ENCODE assay signal across 8 cellular contexts in the genomic region with DNA sequence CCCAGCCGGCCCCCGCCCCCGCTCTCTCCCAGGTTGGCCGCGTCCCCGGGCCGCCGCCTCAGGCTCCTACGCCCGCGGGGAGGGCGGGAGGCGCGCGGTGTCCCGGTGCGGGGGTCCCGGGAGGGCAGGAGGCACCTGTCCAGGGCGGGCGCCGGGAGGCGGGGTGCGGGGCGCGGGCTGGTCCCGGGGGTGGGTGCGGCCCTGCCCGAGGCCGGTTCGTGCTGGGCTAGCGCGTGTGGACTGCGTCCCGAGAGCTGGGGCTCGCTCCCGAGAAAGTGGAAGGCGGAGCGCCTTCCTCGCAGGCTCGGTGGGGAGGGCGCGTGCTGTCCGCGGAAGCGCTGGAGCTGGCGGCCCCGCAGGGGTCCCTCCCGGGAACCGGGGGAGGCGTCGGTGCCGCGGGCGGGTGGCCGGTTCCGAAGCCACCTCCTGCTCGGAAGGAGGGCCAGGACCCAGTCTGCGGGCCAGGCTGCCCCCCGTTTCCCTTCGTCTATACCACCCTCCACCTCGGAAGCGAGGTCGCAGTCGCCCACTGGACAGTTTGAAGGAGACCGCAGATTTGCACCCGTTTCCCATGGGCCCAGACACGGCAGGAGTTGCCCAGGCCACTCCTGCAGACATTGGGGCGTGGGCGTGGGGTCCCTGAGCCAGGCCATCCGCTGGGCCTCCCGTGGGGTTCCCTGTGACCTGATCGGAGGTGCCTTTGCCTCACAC. TPM values are rescaled to one million over a fixed set of nuclear protein-coding genes. Genes with fewer than 3 reads are reported as not detected.
DNase-seq lines count a peak whose midpoint lies in the region; ATAC-seq and TF ChIP-seq lines count a peak whose summit lies in the region.

No MANE protein-coding gene starts in this region.

- no peak overlapping the region for H3K23ac ChIP-seq in trophoblast cell (ENCODE audit: low read length)

- H3K4me3 ChIP-seq in WI38 (ENCODE audit: low read depth, low read length) (peak overlapping the region; percentile 63), trophoblast cell (ENCODE audit: low read depth, low read length) (peak overlapping the region; percentile 97)

- peaks cover 14% of the 10 kb centered on the region for H3K36me3 Mint-ChIP-seq in activated CD4-positive, alpha-beta T cell treated with anti-CD3 and anti-CD28 coated beads, Interleukin-2, amount 10 ng/mL, durations not matched to agents 24 days and 14 days (ENCODE audit: low read depth)

- no peak overlapping the region for H2BK12ac ChIP-seq in trophoblast cell (ENCODE audit: low read length)

- no peak overlapping the region for H2BK120ac ChIP-seq in trophoblast cell (ENCODE audit: insufficient read depth, low read length, poor library complexity)

- peak overlapping the region; percentile 94 for H3K4me3 Mint-ChIP-seq in activated CD4-positive, alpha-beta T cell treated with anti-CD3 and anti-CD28 coated beads, Interleukin-2, amount 10 ng/mL, durations not matched to agents 24 days and 14 days

- H3K27me3 Mint-ChIP-seq in activated CD4-positive, alpha-beta T cell treated with anti-CD3 and anti-CD28 coated beads, Interleukin-2, amount 10 ng/mL, durations not matched to agents 24 days and 14 days, result no peaks in the 10 kb centered on the region

- H2AFZ ChIP-seq in trophoblast cell (ENCODE audit: insufficient read depth, low read length, poor library complexity), result no peak overlapping the region

- H3K79me2 ChIP-seq in trophoblast cell (ENCODE audit: control insufficient read depth, insufficient read depth, low read length, poor library complexity), result peaks cover 14% of the 10 kb centered on the region

- intact Hi-C loops in activated CD4-positive, alpha-beta T cell treated with anti-CD3 and anti-CD28 coated beads, Interleukin-2, amount 10 ng/mL, durations not matched to agents 24 days and 14 days (cut with micrococcal nuclease), result no loop called here

- peak overlapping the region; percentile 39 for H4K12ac ChIP-seq in trophoblast cell (ENCODE audit: low read depth, low read length)

- peak overlapping the region; percentile 92 for H3K4me2 ChIP-seq in trophoblast cell (ENCODE audit: low read length)

- H3K27ac ChIP-seq in trophoblast cell (ENCODE audit: low read depth, low read length), result no peak overlapping the region

- TF ChIP-seq CTCF in WI38 (IDR thresholded peaks at IDR 0.05; ENCODE audit: low read depth, low read length), result no peak

- H3K27me3 ChIP-seq in trophoblast cell (ENCODE audit: insufficient read depth, low read length), result no peaks in the 10 kb centered on the region

- peak overlapping the region; percentile 78 for H3K18ac ChIP-seq in trophoblast cell (ENCODE audit: low read length)

- H4K8ac ChIP-seq in trophoblast cell (ENCODE audit: low read depth, low read length), result peak overlapping the region; percentile 42

- ATAC-seq in HG03025 (IDR thresholded peaks at IDR 0.05; ENCODE audit: low FRiP score, unreplicated experiment), result peak; percentile 4
- no peak for ATAC-seq in GM21447 (IDR thresholded peaks at IDR 0.05; ENCODE audit: unreplicated experiment)
- ATAC-seq in HG02870 (IDR thresholded peaks at IDR 0.05; ENCODE audit: unreplicated experiment), result no peak

- H2BK5ac ChIP-seq in trophoblast cell (ENCODE audit: low read depth, low read length, poor library complexity), result no peak overlapping the region

- H3K27ac Mint-ChIP-seq in activated CD4-positive, alpha-beta T cell treated with anti-CD3 and anti-CD28 coated beads, Interleukin-2, amount 10 ng/mL, durations not matched to agents 24 days and 14 days, result no peak overlapping the region

- peak overlapping the region; percentile 73 for H3K4ac ChIP-seq in trophoblast cell (ENCODE audit: low read depth, low read length)

- H3K4me1 ChIP-seq in trophoblast cell (ENCODE audit: control insufficient read depth in 1 of 2, insufficient read depth in 2 of 2, low read length in 2 of 2), result peaks cover 7 to 18% of the 10 kb centered on the region in 2 experiments

- peak overlapping the region; percentile 80 for H3K9ac ChIP-seq in trophoblast cell (ENCODE audit: low read length)

- no peak overlapping the region for H2AK5ac ChIP-seq in trophoblast cell (ENCODE audit: low read length)

- peak overlapping the region; percentile 59 for H3K14ac ChIP-seq in trophoblast cell (ENCODE audit: low read length)

- peak; percentile 77 for DNase-seq in activated CD4-positive, alpha-beta T cell treated with anti-CD3 and anti-CD28 coated beads, Interleukin-2, amount 10 ng/mL, durations not matched to agents 24 days and 14 days
- no peak for DNase-seq in activated CD4-positive, alpha-beta T cell treated with anti-CD3 and anti-CD28 coated beads for 1 hour
- DNase-seq in germinal center (ENCODE audit: low spot score), result peak; percentile 45
- DNase-seq in trophoblast cell, result peak in 1 of 2 donors; percentile 28

- peaks cover 5 to 7% of the 10 kb centered on the region in 2 experiments for H3K36me3 ChIP-seq in trophoblast cell (ENCODE audit: control insufficient read depth in 1 of 2, insufficient read depth in 2 of 2, low read length in 2 of 2)

- peaks cover 5% of the 10 kb centered on the region for H3K79me1 ChIP-seq in trophoblast cell (ENCODE audit: low read length)

- H3K9me3 ChIP-seq in trophoblast cell (ENCODE audit: insufficient read depth, low read depth, low read length), result no peaks in the 10 kb centered on the region

- H4K91ac ChIP-seq in trophoblast cell (ENCODE audit: low read depth, low read length), result peak overlapping the region; percentile 75

- WGBS in trophoblast cell (ENCODE audit: extremely low coverage, insufficient coverage, insufficient read length), result no CpG with 5 or more reads among the region's 72 CpGs

- H3K4me1 Mint-ChIP-seq in activated CD4-positive, alpha-beta T cell treated with anti-CD3 and anti-CD28 coated beads, Interleukin-2, amount 10 ng/mL, durations not matched to agents 24 days and 14 days, result peaks cover 35% of the 10 kb centered on the region

- no peaks in the 10 kb centered on the region for H3K9me3 Mint-ChIP-seq in activated CD4-positive, alpha-beta T cell treated with anti-CD3 and anti-CD28 coated beads, Interleukin-2, amount 10 ng/mL, durations not matched to agents 24 days and 14 days

RNA-seq across cellular contexts. Expression of a gene that starts 0.6 kb away (rescaled TPM):
- total RNA-seq in activated CD4-positive, alpha-beta T cell treated with anti-CD3 and anti-CD28 coated beads, Interleukin-2, amount 10 ng/mL, durations not matched to agents 24 days and 14 days, result 21.4 and 23.9 TPM in 2 replicates
- 49.1 and 50.0 TPM in 2 replicates for polyA plus RNA-seq in trophoblast cell (2013)

RNA-seq across cellular contexts. Expression of a gene that starts 1.0 kb away (rescaled TPM):
- total RNA-seq in activated CD4-positive, alpha-beta T cell treated with anti-CD3 and anti-CD28 coated beads, Interleukin-2, amount 10 ng/mL, durations not matched to agents 24 days and 14 days, result 70.3 and 75.8 TPM in 2 replicates
- 10.1 and 11.7 TPM in 2 replicates for polyA plus RNA-seq in trophoblast cell (2013)
